ENCODE assay signal across 1 cellular context in genomic region chr11:120818097-120818496, GRCh38.
TF ChIP-seq lines count a peak whose summit lies in the region.

No MANE protein-coding gene starts in this region.

TF ChIP-seq in HepG2, 621 proteins besides CTCF, POLR2A, EP300 and RAD21 (continued from another document):
- TF ChIP-seq ZNF574 (CRISPR knock-in tag; IDR thresholded peaks at IDR 0.05) (peak; percentile 73), SP1 (IDR thresholded peaks at IDR 0.05) (no peak), SP1 (CRISPR knock-in tag; IDR thresholded peaks at IDR 0.05) (no peak), SALL2 (CRISPR knock-in tag; IDR thresholded peaks at IDR 0.05) (0 out of 2 replicates have a peak, but pooled peaks have one; percentile 45)
TF ChIP-seq in HepG2: peak in this region for 98.
